In the genomic region with DNA sequence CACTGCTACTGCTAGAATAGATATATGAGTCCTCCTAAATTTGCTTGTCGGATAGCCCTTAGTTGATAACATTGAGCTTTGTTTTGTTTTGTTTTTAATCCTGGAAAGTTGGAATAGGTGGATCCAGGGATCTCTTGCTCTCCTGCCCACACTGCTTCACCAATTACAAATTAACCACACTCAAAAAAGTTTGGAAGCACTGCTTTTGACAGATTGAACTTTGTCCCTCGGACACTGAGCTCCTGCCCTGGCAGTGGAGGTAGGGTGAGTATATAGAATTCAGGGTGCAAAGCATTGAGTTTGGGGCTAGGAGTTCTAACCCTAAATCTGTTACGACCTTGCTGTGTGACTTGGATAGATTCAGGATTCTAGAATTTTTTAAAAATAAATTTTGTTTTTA, we compare ENCODE assay signal across 27 cellular contexts. TPM values are rescaled to one million over a fixed set of nuclear protein-coding genes. Genes with fewer than 3 reads are reported as not detected.
"Had no signal": no experiment of that assay in that cellular context is flagged by ENCODE, and none has a peak within 500 bp of the region (broad histone marks: within the 10 kb centered on the region; RNA-seq: fewer than 3 reads in every experiment).

No MANE protein-coding gene starts in this region.

- H3K4me1 ChIP-seq: colonic mucosa, esophagus squamous epithelium, gastrocnemius medialis, left ventricle myocardium inferior, lower lobe of right lung had no signal

- H3K36me3 ChIP-seq: colonic mucosa, esophagus squamous epithelium, gastrocnemius medialis, heart right ventricle, left ventricle myocardium inferior, lower lobe of right lung had no signal

- H3K4me3 ChIP-seq: colonic mucosa, dorsolateral prefrontal cortex, esophagus squamous epithelium, gastrocnemius medialis, heart right ventricle, left ventricle myocardium inferior, lower lobe of right lung had no signal

- H3K27me3 ChIP-seq: colonic mucosa, dorsolateral prefrontal cortex, esophagus squamous epithelium, gastrocnemius medialis, heart right ventricle had no signal

- H3K9me3 ChIP-seq: colonic mucosa, esophagus squamous epithelium, gastrocnemius medialis, heart right ventricle, left ventricle myocardium inferior, lower lobe of right lung had no signal

- ATAC-seq: esophagus mucosa, gastrocnemius medialis, heart right ventricle, left cardiac atrium, lower lobe of right lung had no signal

- DNase-seq: cerebellar nuclear complex; colonic mucosa; dermis blood vessel endothelial cell; dorsolateral prefrontal cortex; effector CD4-positive, alpha-beta T cell; effector memory CD4-positive, alpha-beta T cell; erythroblast; esophagus squamous epithelium; foreskin fibroblast; foreskin melanocyte; gastrocnemius medialis; glutamatergic neuron; heart right ventricle; hippocampal formation; kidney; kidney glomerular epithelial cell; left cardiac atrium; left ventricle myocardium inferior; lower lobe of right lung; mesenchymal stem cell; midbrain had no signal

- H3K27ac ChIP-seq: colonic mucosa, dorsolateral prefrontal cortex, epithelial cell of prostate, esophagus squamous epithelium, gastrocnemius medialis, heart right ventricle, left ventricle myocardium inferior, lower lobe of right lung had no signal

RNA-seq across cellular contexts. Expression of gene SYNDIG1L, which starts 15.1 kb away (rescaled TPM):
- total RNA-seq: chondrocyte, dermis blood vessel endothelial cell, esophagus mucosa, gastrocnemius medialis, glomerular endothelial cell, lung microvascular endothelial cell, mononuclear cell had no signal
